Comparison of ENCODE assay signal across 23 cellular contexts in genomic region chr17:4675791-4676190, GRCh38. TPM values are rescaled to one million over a fixed set of nuclear protein-coding genes. Genes with fewer than 3 reads are reported as not detected.
"Had no signal": no experiment of that assay in that cellular context is flagged by ENCODE, and none has a peak within 500 bp of the region (broad histone marks: within the 10 kb centered on the region; RNA-seq: fewer than 3 reads in every experiment).

No MANE protein-coding gene starts in this region.

- H3K27ac Mint-ChIP-seq: natural killer cell, T-helper 17 cell had no signal

- H3K9me3 Mint-ChIP-seq: effector memory CD8-positive, alpha-beta T cell; natural killer cell; stimulated activated naive B cell treated with anti-CD40 and anti-IgM and Interleukin-4, amounts not matched to agents 10 μg/mL and 1 μg/mL and 100 μg/mL, for 72 hours had no signal

- H3K4me1 Mint-ChIP-seq: natural killer cell had no signal

- DNase-seq: activated CD4-positive, CD25-positive, alpha-beta regulatory T cell treated with anti-CD3 and anti-CD28 coated beads, Interleukin-2, amount 50 U/mL, for 72 hours; activated naive CD4-positive, alpha-beta T cell; activated T-cell treated with anti-CD3 and anti-CD28 coated beads, Interleukin-2, amount 50 U/mL, for 48 hours; effector memory CD8-positive, alpha-beta T cell; heart left ventricle; left ventricle myocardium inferior; mesendoderm; natural killer cell; stimulated activated CD4-positive, alpha-beta T cell treated with anti-CD3 and anti-CD28 coated beads, Interleukin-1b, Interleukin-23, amount 100 ng/mL, for 48 hours; stimulated activated CD4-positive, alpha-beta T cell treated with anti-CD3 and anti-CD28 coated beads, Interleukin-4, amount 100 ng/mL, for 4 hours; stimulated activated CD8-positive, alpha-beta memory T cell treated with anti-CD3 and anti-CD28 coated beads, Interleukin-4, amount 100 ng/mL, for 48 hours; stimulated activated naive B cell treated with anti-CD40 and anti-IgM and Interleukin-4, amounts not matched to agents 10 μg/mL and 1 μg/mL and 100 μg/mL, for 72 hours; T-helper 17 cell; T1000; testis; transverse colon; WERI-Rb-1 had no signal

- H3K27me3 Mint-ChIP-seq: effector memory CD8-positive, alpha-beta T cell; stimulated activated naive B cell treated with anti-CD40 and anti-IgM and Interleukin-4, amounts not matched to agents 10 μg/mL and 1 μg/mL and 100 μg/mL, for 72 hours; T-helper 17 cell had no signal

- ATAC-seq: effector memory CD8-positive, alpha-beta T cell; heart left ventricle; natural killer cell; SK-N-SH treated with all-trans-retinoic acid at 6 μM for 48 hours; stimulated activated naive B cell treated with anti-CD40 and anti-IgM and Interleukin-4, amounts not matched to agents 10 μg/mL and 1 μg/mL and 100 μg/mL, for 72 hours; T-helper 17 cell had no signal

- H3K4me3 Mint-ChIP-seq: effector memory CD8-positive, alpha-beta T cell; natural killer cell; stimulated activated naive B cell treated with anti-CD40 and anti-IgM and Interleukin-4, amounts not matched to agents 10 μg/mL and 1 μg/mL and 100 μg/mL, for 72 hours; T-helper 17 cell had no signal

RNA-seq across cellular contexts. Expression of gene ALOX15, which starts 34.3 kb away (rescaled TPM):
- total RNA-seq: bronchial epithelial cell, endothelial cell of umbilical vein, mononuclear cell, natural killer cell, pulmonary artery endothelial cell, smooth muscle cell had no signal
